ENCODE assay signal across 27 cellular contexts in genomic region chr7:31440511-31440910, GRCh38.
DNase-seq lines count a peak whose midpoint lies in the region; ATAC-seq, FAIRE-seq and TF ChIP-seq lines count a peak whose summit lies in the region.
"Had no signal": no experiment of that assay in that cellular context is flagged by ENCODE, and none has a peak within 500 bp of the region (broad histone marks: within the 10 kb centered on the region; RNA-seq: fewer than 3 reads in every experiment).

No MANE protein-coding gene starts in this region.

- no peak overlapping the region for H2AFZ ChIP-seq in keratinocyte (ENCODE audit: control insufficient read depth, low read length)

- H3K4me3 Mint-ChIP-seq in activated CD8-positive, alpha-beta T cell treated with anti-CD3 and anti-CD28 coated beads, Interleukin-2, amount 10 ng/mL, durations not matched to agents 7 days and 5 days = no peak overlapping the region
- H3K4me3 Mint-ChIP-seq: B cell; CD14-positive monocyte; CD4-positive, alpha-beta memory T cell; CD4-positive, CD25-positive, alpha-beta regulatory T cell; CD8-positive, alpha-beta memory T cell had no signal

- FAIRE-seq in keratinocyte (lab: Jason Lieb, UNC) = peak; percentile 39
- FAIRE-seq: G401.6, GM12891, GM19239 had no signal

- no peak for ATAC-seq in RWPE2 (ENCODE audit: low read depth)
- no peak for ATAC-seq in activated CD8-positive, alpha-beta T cell treated with anti-CD3 and anti-CD28 coated beads, Interleukin-2, amount 10 ng/mL, durations not matched to agents 7 days and 5 days
- ATAC-seq: A549 had no signal

- H3K27ac Mint-ChIP-seq in activated CD8-positive, alpha-beta T cell treated with anti-CD3 and anti-CD28 coated beads, Interleukin-2, amount 10 ng/mL, durations not matched to agents 7 days and 5 days = no peak overlapping the region
- H3K27ac Mint-ChIP-seq: B cell; CD4-positive, alpha-beta memory T cell; CD4-positive, CD25-positive, alpha-beta regulatory T cell; CD8-positive, alpha-beta memory T cell had no signal

- no peak for TF ChIP-seq EP300 in esophagus muscularis mucosa (IDR thresholded peaks at IDR 0.05)

- no peaks in the 10 kb centered on the region for H3K4me1 Mint-ChIP-seq in activated CD8-positive, alpha-beta T cell treated with anti-CD3 and anti-CD28 coated beads, Interleukin-2, amount 10 ng/mL, durations not matched to agents 7 days and 5 days (ENCODE audit: low read depth)
- H3K4me1 Mint-ChIP-seq: B cell; CD14-positive monocyte; CD4-positive, alpha-beta memory T cell; CD4-positive, CD25-positive, alpha-beta regulatory T cell; CD8-positive, alpha-beta memory T cell had no signal

- H3K36me3 Mint-ChIP-seq in activated CD8-positive, alpha-beta T cell treated with anti-CD3 and anti-CD28 coated beads, Interleukin-2, amount 10 ng/mL, durations not matched to agents 7 days and 5 days (ENCODE audit: low read depth) = no peaks in the 10 kb centered on the region
- H3K36me3 Mint-ChIP-seq: CD14-positive monocyte; CD4-positive, alpha-beta memory T cell; CD4-positive, CD25-positive, alpha-beta regulatory T cell; CD8-positive, alpha-beta memory T cell had no signal

- H3K4me3 ChIP-seq in RWPE2 (ENCODE audit: severe bottlenecking) (no peak overlapping the region), esophagus muscularis mucosa (no peak overlapping the region), keratinocyte (ENCODE audit: control insufficient read depth in 2 of 3, extremely low read depth in 1 of 3, insufficient read depth in 2 of 3, low read depth in 1 of 3, low read length in 3 of 3) (no peak overlapping the region)
- H3K4me3 ChIP-seq: A549; BLaER1 treated with 17β-estradiol and CSF1 and Interleukin-3, amounts not matched to agents 10 nM and 100 nM had no signal

- no peaks in the 10 kb centered on the region for H3K27me3 Mint-ChIP-seq in activated CD8-positive, alpha-beta T cell treated with anti-CD3 and anti-CD28 coated beads, Interleukin-2, amount 10 ng/mL, durations not matched to agents 7 days and 5 days (ENCODE audit: low read depth)
- H3K27me3 Mint-ChIP-seq: CD4-positive, CD25-positive, alpha-beta regulatory T cell had no signal

- no peaks in the 10 kb centered on the region for H3K79me2 ChIP-seq in keratinocyte (ENCODE audit: control insufficient read depth, insufficient read depth, low read length)

- H4K20me1 ChIP-seq in keratinocyte (ENCODE audit: control insufficient read depth, extremely low read depth, insufficient read depth, low read length) = no peaks in the 10 kb centered on the region
- H4K20me1 ChIP-seq: BLaER1 treated with 17β-estradiol and CSF1 and Interleukin-3, amounts not matched to agents 10 nM and 100 nM had no signal

- no peaks in the 10 kb centered on the region for H3K4me1 ChIP-seq in RWPE2 (ENCODE audit: insufficient read depth, poor library complexity, severe bottlenecking)
- no peaks in the 10 kb centered on the region for H3K4me1 ChIP-seq in esophagus muscularis mucosa
- no peaks in the 10 kb centered on the region for H3K4me1 ChIP-seq in keratinocyte (ENCODE audit: control insufficient read depth, extremely low read depth, insufficient read depth, low read length)
- H3K4me1 ChIP-seq: A549; BLaER1 treated with 17β-estradiol and CSF1 and Interleukin-3, amounts not matched to agents 10 nM and 100 nM had no signal

- 72% methylated on average over 3 of the region's 3 CpGs for WGBS in esophagus muscularis mucosa

- dilution Hi-C loops in keratinocyte (cut with MboI; ENCODE audit: extremely low pct_ligation_motif_present, low sequenced_read_pairs) = no loop called here

- intact Hi-C loops in esophagus muscularis mucosa (cut with DNase I) = loop anchor here (5.0 to 10.0 kb wide), 2 partner anchors 192 to 294 kb away; no protein-coding TSS in a partner anchor

- H3K27me3 ChIP-seq in RWPE2 (ENCODE audit: insufficient read depth, poor library complexity, severe bottlenecking) (no peaks in the 10 kb centered on the region), esophagus muscularis mucosa (no peaks in the 10 kb centered on the region), keratinocyte (ENCODE audit: control insufficient read depth, extremely low read depth, insufficient read depth, low read length) (no peaks in the 10 kb centered on the region)
- H3K27me3 ChIP-seq: BLaER1 treated with 17β-estradiol and CSF1 and Interleukin-3, amounts not matched to agents 10 nM and 100 nM had no signal

- no peak overlapping the region for H3K9ac ChIP-seq in keratinocyte (ENCODE audit: control insufficient read depth, extremely low read depth, insufficient read depth, low read length)
- H3K9ac ChIP-seq: BLaER1 treated with 17β-estradiol and CSF1 and Interleukin-3, amounts not matched to agents 10 nM and 100 nM had no signal

- no peaks in the 10 kb centered on the region for H3K9me3 Mint-ChIP-seq in activated CD8-positive, alpha-beta T cell treated with anti-CD3 and anti-CD28 coated beads, Interleukin-2, amount 10 ng/mL, durations not matched to agents 7 days and 5 days (ENCODE audit: insufficient read depth)
- H3K9me3 Mint-ChIP-seq: CD14-positive monocyte had no signal

- peak; percentile 13 for TF ChIP-seq CTCF in RWPE2 (IDR thresholded peaks at IDR 0.05; ENCODE audit: poor library complexity, severe bottlenecking)
- TF ChIP-seq CTCF in esophagus muscularis mucosa (IDR thresholded peaks at IDR 0.05) = no peak
- no peak for TF ChIP-seq CTCF in keratinocyte (optimal IDR thresholded peaks at IDR 0.05 in 1 of 3, IDR thresholded peaks at IDR 0.05 in 1 of 3, conservative IDR thresholded peaks at IDR 0.05 in 1 of 3; ENCODE audit: extremely low read depth in 1 of 3, insufficient read depth in 2 of 3, low read length in 3 of 3)

- H3K27ac ChIP-seq in RWPE2 (ENCODE audit: poor library complexity, severe bottlenecking) (no peak overlapping the region), esophagus muscularis mucosa (replicated peaks in 1 of 4) (no peak overlapping the region), keratinocyte (ENCODE audit: control insufficient read depth, insufficient read depth, low read length) (no peak overlapping the region)
- H3K27ac ChIP-seq: 22Rv1; A549; BLaER1 treated with 17β-estradiol and CSF1 and Interleukin-3, amounts not matched to agents 10 nM and 100 nM had no signal

- CTCF ChIA-PET in activated CD8-positive, alpha-beta T cell treated with anti-CD3 and anti-CD28 coated beads, Interleukin-2, amount 10 ng/mL, durations not matched to agents 7 days and 5 days (lab: Charles Lee) = no interaction called here

- H3K9me3 ChIP-seq in RWPE2 (ENCODE audit: severe bottlenecking) (no peaks in the 10 kb centered on the region), esophagus muscularis mucosa (no peaks in the 10 kb centered on the region), keratinocyte (ENCODE audit: control insufficient read depth, low read depth, low read length) (no peaks in the 10 kb centered on the region)
- H3K9me3 ChIP-seq: A549; BLaER1 treated with 17β-estradiol and CSF1 and Interleukin-3, amounts not matched to agents 10 nM and 100 nM had no signal

- H3K4me2 ChIP-seq in keratinocyte (ENCODE audit: control insufficient read depth, extremely low read depth, insufficient read depth, low read depth, low read length) = no peak overlapping the region
- H3K4me2 ChIP-seq: A549; BLaER1 treated with 17β-estradiol and CSF1 and Interleukin-3, amounts not matched to agents 10 nM and 100 nM had no signal

- DNase-seq in G401 (ENCODE audit: low spot score) (peak; percentile 8), RWPE2 (ENCODE audit: low spot score) (no peak), esophagus muscularis mucosa (ENCODE audit: extremely low spot score) (peak; percentile 53), keratinocyte (ENCODE audit: low read depth, low spot score) (no peak), NCI-H1105 (lab: John Stamatoyannopoulos, UW) (no peak), mucosa of gallbladder (ENCODE audit: low spot score) (no peak)
- no peak for DNase-seq in activated CD8-positive, alpha-beta T cell treated with anti-CD3 and anti-CD28 coated beads, Interleukin-2, amount 10 ng/mL, durations not matched to agents 7 days and 5 days
- DNase-seq: AML-193; CD4-positive, alpha-beta memory T cell; CD4-positive, CD25-positive, alpha-beta regulatory T cell; CD8-positive, alpha-beta memory T cell; COR-L47; DMS 273 treated with DMSO at 0.1 percent for 48 hours; DMS153; DMS53; DMS79; DND-41; EL; GF-D8 had no signal

- TF ChIP-seq POLR2A in esophagus muscularis mucosa (IDR thresholded peaks at IDR 0.05; ENCODE audit: low read depth) = no peak

- H3K36me3 ChIP-seq in RWPE2 (ENCODE audit: low read depth) (no peaks in the 10 kb centered on the region), esophagus muscularis mucosa (no peaks in the 10 kb centered on the region), keratinocyte (ENCODE audit: control insufficient read depth in 2 of 2, extremely low read depth in 1 of 2, insufficient read depth in 2 of 2, low read length in 2 of 2) (no peaks in the 10 kb centered on the region)
- H3K36me3 ChIP-seq: BLaER1 treated with 17β-estradiol and CSF1 and Interleukin-3, amounts not matched to agents 10 nM and 100 nM had no signal

- no peaks in the 10 kb centered on the region for H3K9me1 ChIP-seq in keratinocyte (ENCODE audit: control insufficient read depth, extremely low read depth, insufficient read depth, low read length)

- in situ Hi-C loops in G401 (cut with HindIII; ENCODE audit: low sequenced_read_pairs) = no loop called here

- POLR2A ChIA-PET in activated CD8-positive, alpha-beta T cell treated with anti-CD3 and anti-CD28 coated beads, Interleukin-2, amount 10 ng/mL, durations not matched to agents 7 days and 5 days (lab: Charles Lee) = no interaction called here

Comparison
In these comparisons a context has a peak if more than half of its experiments do, and no peak if none do; other contexts are left out.
1. DNase-seq: peak in G401 (single experiment) and esophagus muscularis mucosa (single experiment); none in RWPE2 (single experiment), keratinocyte (single experiment), NCI-H1105 (single experiment), mucosa of gallbladder (single experiment) and activated CD8-positive, alpha-beta T cell treated with anti-CD3 and anti-CD28 coated beads, Interleukin-2, amount 10 ng/mL, durations not matched to agents 7 days and 5 days (single experiment).